Comparison of ENCODE assay signal across 1 cellular context in the genomic region with DNA sequence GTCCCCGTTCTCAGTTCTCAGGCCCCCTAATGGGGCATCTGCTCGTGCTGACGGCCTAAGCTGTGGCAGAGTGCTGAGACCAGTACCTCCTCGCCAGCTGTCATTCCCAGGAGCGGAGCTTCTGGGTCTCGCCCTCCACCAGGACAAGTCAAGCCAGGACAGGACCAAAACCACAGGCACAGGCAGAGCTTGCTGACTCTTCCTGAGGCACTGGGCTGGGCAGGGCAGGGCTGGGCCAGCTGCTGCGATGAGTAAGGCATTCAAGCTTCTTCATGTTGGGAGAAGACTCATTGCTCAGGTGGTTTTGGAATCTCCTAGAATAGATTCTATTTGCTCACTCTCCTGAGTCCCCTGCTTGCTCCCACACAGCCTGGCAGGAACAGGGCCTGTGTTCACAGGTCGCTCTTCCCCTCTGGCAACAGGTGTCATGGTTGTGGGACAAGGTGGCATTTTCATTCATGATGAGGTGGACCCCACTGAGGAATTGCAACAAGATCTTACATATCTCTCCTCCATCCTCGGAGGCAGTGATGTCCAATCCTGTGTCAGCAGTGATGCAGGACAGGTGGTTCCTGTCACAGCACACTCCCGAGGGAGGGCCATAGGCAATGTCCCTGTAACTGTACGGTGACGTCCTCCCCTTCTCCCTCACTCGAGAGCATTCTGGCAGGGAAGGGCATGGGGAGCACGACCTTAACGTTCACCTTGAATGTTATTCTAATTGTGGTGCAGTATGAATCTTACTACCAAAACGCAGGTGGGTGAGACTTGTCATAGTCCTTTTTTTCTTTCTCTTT.
TF ChIP-seq lines count a peak whose summit lies in the region.

No MANE protein-coding gene starts in this region.

TF ChIP-seq in H1, 55 proteins besides CTCF, POLR2A, EP300 and RAD21:
- TF ChIP-seq SIRT6 (IDR thresholded peaks at IDR 0.05; ENCODE audit: low read length) = no peak
- TF ChIP-seq TCF12 (IDR thresholded peaks at IDR 0.05; ENCODE audit: low read depth, low read length) = no peak
- no peak for TF ChIP-seq TEAD4 (IDR thresholded peaks at IDR 0.05; ENCODE audit: low read depth, low read length)
